8 cellular contexts compared by ENCODE assay signal in genomic region chr10:73874267-73875138, GRCh38. TPM values are rescaled to one million over a fixed set of nuclear protein-coding genes. Genes with fewer than 3 reads are reported as not detected.
DNase-seq lines count a peak whose midpoint lies in the region; ATAC-seq and TF ChIP-seq lines count a peak whose summit lies in the region.

Gene CAMK2G (minus strand): TSS chr10:73874555. CDS start chr10:73874461, 94 bp downstream.

- H3K27ac Mint-ChIP-seq in activated B cell treated with CpG ODN at 0.5 μM for 24 hours, result peak within 1 kb of the TSS; percentile 90

- CTCF ChIA-PET in activated B cell treated with CpG ODN at 0.5 μM for 24 hours (lab: Charles Lee), result interaction anchor here (0.9 to 2.2 kb wide), 3 partner anchors 12 to 66 kb away, joined by 3 to 12 read pairs (median 4); no protein-coding TSS in a partner anchor

- H3K4me3 Mint-ChIP-seq in activated B cell treated with CpG ODN at 0.5 μM for 24 hours, result peak within 1 kb of the TSS; percentile 95

- intact Hi-C loops in activated B cell treated with CpG ODN at 0.5 μM for 24 hours (cut with micrococcal nuclease), result loop anchor here (1.0 to 10.0 kb wide), 5 partner anchors 8 to 950 kb away; partner anchors contain the start of genes KAT6B, NDST2 and ZSWIM8

- peaks cover 37% of the 10 kb centered on the region for H3K4me1 Mint-ChIP-seq in activated B cell treated with CpG ODN at 0.5 μM for 24 hours

- no peaks in the 10 kb centered on the region for H3K27me3 Mint-ChIP-seq in activated B cell treated with CpG ODN at 0.5 μM for 24 hours

- POLR2A ChIA-PET in activated B cell treated with CpG ODN at 0.5 μM for 24 hours (lab: Charles Lee), result interaction anchor here (0.6 to 2.4 kb wide), 11 partner anchors 9 to 367 kb away, joined by 3 to 33 read pairs (median 5); partner anchors contain the start of genes ADK, AP3M1 and CHCHD1

- no peaks in the 10 kb centered on the region for H3K9me3 Mint-ChIP-seq in activated B cell treated with CpG ODN at 0.5 μM for 24 hours

- ATAC-seq in HG02981 (IDR thresholded peaks at IDR 0.05; ENCODE audit: unreplicated experiment), result peak; percentile 77
- ATAC-seq in activated B cell treated with CpG ODN at 0.5 μM for 24 hours (ENCODE audit: low read depth), result peak; percentile 90

- peaks cover 25% of the 10 kb centered on the region for H3K36me3 Mint-ChIP-seq in activated B cell treated with CpG ODN at 0.5 μM for 24 hours (ENCODE audit: low read depth)

- DNase-seq in NCI-H2107 (lab: John Stamatoyannopoulos, UW) (peak; percentile 34), NCI-H2107 treated with DMSO at 0.1 percent for 48 hours (lab: John Stamatoyannopoulos, UW; ENCODE audit: unreplicated experiment) (no peak), NCI-H226 (peak; percentile 76), activated B cell treated with CpG ODN at 0.5 μM for 24 hours (peak; percentile 74), cardiac fibroblast (ENCODE audit: low read depth in 2 of 2) (peak; percentile 85 to 86), iris pigment epithelial cell (ENCODE audit: low read depth) (peak; percentile 83)
- peak; percentile 74 for DNase-seq in stimulated activated CD4-positive, alpha-beta T cell treated with anti-CD3 and anti-CD28 coated beads, Interleukin-12 subunit alpha, Interleukin-12 subunit beta, amount 100 ng/mL, for 4 hours

- H3K4me3 ChIP-seq in cardiac fibroblast (replicated peaks in 1 of 2; ENCODE audit: low read depth in 2 of 2, low read length in 2 of 2), result peak within 1 kb of the TSS; percentile 69 to 74

- no peak for TF ChIP-seq CTCF in activated B cell treated with CpG ODN at 0.5 μM for 24 hours (IDR thresholded peaks at IDR 0.05)
- no peak for TF ChIP-seq CTCF in cardiac fibroblast (IDR thresholded peaks at IDR 0.05; ENCODE audit: low read depth, low read length)

RNA-seq across cellular contexts. Expression of gene CAMK2G, which starts in this region (rescaled TPM):
- 17.8 and 19.9 TPM in 2 replicates for total RNA-seq in activated B cell treated with CpG ODN at 0.5 μM for 24 hours
